Comparison of ENCODE assay signal across 20 cellular contexts in genomic region chrX:40080896-40081678, GRCh38.
"Had no signal": no experiment of that assay in that cellular context is flagged by ENCODE, and none has a peak within 500 bp of the region (broad histone marks: within the 10 kb centered on the region; RNA-seq: fewer than 3 reads in every experiment).

No MANE protein-coding gene starts in this region.

- H3K4me3 ChIP-seq: left ventricle myocardium inferior, neural progenitor cell, pancreas, tibial artery, uterus had no signal

- H3K36me3 ChIP-seq: brain microvascular endothelial cell, left ventricle myocardium inferior, neural progenitor cell, pancreas, tibial artery, uterus had no signal

- FAIRE-seq: pancreas had no signal

- H3K27ac Mint-ChIP-seq: activated CD4-positive, alpha-beta T cell treated with anti-CD3 and anti-CD28 coated beads, Interleukin-2, amount 10 ng/mL, durations not matched to agents 24 days and 14 days; activated naive CD8-positive, alpha-beta T cell treated with anti-CD3 and anti-CD28 coated beads for 36 hours; neural progenitor cell; stimulated activated naive B cell treated with anti-CD40 and anti-IgM and Interleukin-4, amounts not matched to agents 10 μg/mL and 1 μg/mL and 100 μg/mL, for 72 hours had no signal

- H3K9me3 ChIP-seq: left ventricle myocardium inferior, pancreas, tibial artery, uterus had no signal

- H3K9ac ChIP-seq: neural progenitor cell had no signal

- H3K27me3 Mint-ChIP-seq: activated CD4-positive, alpha-beta T cell treated with anti-CD3 and anti-CD28 coated beads, Interleukin-2, amount 10 ng/mL, durations not matched to agents 24 days and 14 days; activated naive CD8-positive, alpha-beta T cell treated with anti-CD3 and anti-CD28 coated beads for 36 hours had no signal

- ATAC-seq: pancreas; stimulated activated naive B cell treated with anti-CD40 and anti-IgM and Interleukin-4, amounts not matched to agents 10 μg/mL and 1 μg/mL and 100 μg/mL, for 72 hours had no signal

- H3K4me1 ChIP-seq: uterus had no signal

- H2AFZ ChIP-seq: neural progenitor cell had no signal

- H3K4me2 ChIP-seq: neural progenitor cell had no signal

- H3K27ac ChIP-seq: brain microvascular endothelial cell, epithelial cell of prostate, left ventricle myocardium inferior, neural progenitor cell, pancreas, tibial artery, uterus had no signal

- H3K4me3 Mint-ChIP-seq: activated CD4-positive, alpha-beta T cell treated with anti-CD3 and anti-CD28 coated beads, Interleukin-2, amount 10 ng/mL, durations not matched to agents 24 days and 14 days; activated naive CD8-positive, alpha-beta T cell treated with anti-CD3 and anti-CD28 coated beads for 36 hours; stimulated activated naive B cell treated with anti-CD40 and anti-IgM and Interleukin-4, amounts not matched to agents 10 μg/mL and 1 μg/mL and 100 μg/mL, for 72 hours had no signal

- H3K9me3 Mint-ChIP-seq: activated CD4-positive, alpha-beta T cell treated with anti-CD3 and anti-CD28 coated beads, Interleukin-2, amount 10 ng/mL, durations not matched to agents 24 days and 14 days; activated naive CD8-positive, alpha-beta T cell treated with anti-CD3 and anti-CD28 coated beads for 36 hours; stimulated activated naive B cell treated with anti-CD40 and anti-IgM and Interleukin-4, amounts not matched to agents 10 μg/mL and 1 μg/mL and 100 μg/mL, for 72 hours had no signal

- H3K27me3 ChIP-seq: brain microvascular endothelial cell, tibial artery, uterus had no signal

- DNase-seq: activated CD4-positive, alpha-beta T cell treated with anti-CD3 and anti-CD28 coated beads, Interleukin-2, amount 10 ng/mL, durations not matched to agents 24 days and 14 days; activated CD4-positive, CD25-positive, alpha-beta regulatory T cell; activated CD8-positive, alpha-beta memory T cell treated with anti-CD3 and anti-CD28 coated beads for 24 hours; activated gamma-delta T cell treated with Interleukin-2 at 50 U/mL for 16 hours; activated naive CD8-positive, alpha-beta T cell treated with anti-CD3 and anti-CD28 coated beads for 36 hours; amygdala; brain microvascular endothelial cell; cerebellar nuclear complex; effector memory CD4-positive, alpha-beta T cell; foreskin melanocyte; left ventricle myocardium inferior; mesenchymal stem cell; stimulated activated CD4-positive, alpha-beta T cell treated with anti-CD3 and anti-CD28 coated beads, Interleukin-2, amount 100 ng/mL, for 48 hours; stimulated activated naive B cell treated with anti-CD40 and anti-IgM and Interleukin-4, amounts not matched to agents 10 μg/mL and 1 μg/mL and 100 μg/mL, for 72 hours; T-helper 2 cell; tibial artery; uterus had no signal
